ENCODE assay signal across 20 cellular contexts in the genomic region with DNA sequence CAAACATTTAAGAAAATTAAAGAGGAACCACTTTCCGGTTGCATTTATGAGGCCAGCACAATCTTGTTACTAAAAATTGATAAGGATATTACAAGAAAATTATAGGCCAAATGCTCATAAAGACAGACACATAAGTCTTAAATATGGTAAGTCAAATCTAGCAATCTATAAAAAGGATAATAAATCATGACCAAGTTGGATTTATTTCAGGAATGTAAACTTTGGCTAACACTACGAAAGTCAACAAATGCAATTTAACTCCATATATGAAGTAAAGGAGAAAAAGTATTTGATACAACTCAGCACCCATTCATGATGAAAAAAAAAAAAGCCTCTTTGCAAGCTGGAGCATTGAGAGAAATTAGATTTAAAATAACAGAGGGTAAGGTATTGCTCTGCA.
"Had no signal": no experiment of that assay in that cellular context is flagged by ENCODE, and none has a peak within 500 bp of the region (broad histone marks: within the 10 kb centered on the region; RNA-seq: fewer than 3 reads in every experiment).

No MANE protein-coding gene starts in this region.

- H3K4me3 ChIP-seq: coronary artery, dorsolateral prefrontal cortex, esophagus muscularis mucosa, gastroesophageal sphincter, heart left ventricle, hepatocyte, left lung, lower lobe of right lung, mucosa of descending colon had no signal

- H3K4me3 Mint-ChIP-seq: immature natural killer cell, mesothelial cell of epicardium, naive B cell had no signal

- DNase-seq: dermis blood vessel endothelial cell; dorsolateral prefrontal cortex; effector CD4-positive, alpha-beta T cell; effector memory CD4-positive, alpha-beta T cell; foreskin keratinocyte; heart left ventricle; hypothalamus; immature natural killer cell; left cardiac atrium; left lung; left ventricle myocardium superior; lower lobe of right lung; mesenchymal stem cell; mucosa of descending colon; naive B cell had no signal

- H3K27ac ChIP-seq: coronary artery, dorsolateral prefrontal cortex, esophagus muscularis mucosa, foreskin keratinocyte, gastroesophageal sphincter, heart left ventricle, hepatocyte, left lung, lower lobe of right lung had no signal

- H2AFZ ChIP-seq: hepatocyte had no signal

- ATAC-seq: foreskin keratinocyte, gastroesophageal sphincter, heart left ventricle, left cardiac atrium, left lung, left ventricle myocardium superior, lower lobe of right lung, mucosa of descending colon had no signal

- H3K9me3 Mint-ChIP-seq: immature natural killer cell, mesothelial cell of epicardium, naive B cell had no signal

- H3K36me3 Mint-ChIP-seq: immature natural killer cell, mesothelial cell of epicardium, naive B cell had no signal

- H3K36me3 ChIP-seq: esophagus muscularis mucosa, gastroesophageal sphincter, heart left ventricle, left lung, lower lobe of right lung had no signal

- H3K4me2 ChIP-seq: hepatocyte had no signal

- H3K79me2 ChIP-seq: hepatocyte had no signal

- H3K27me3 ChIP-seq: dorsolateral prefrontal cortex, esophagus muscularis mucosa, foreskin keratinocyte, gastroesophageal sphincter, heart left ventricle, hepatocyte, left lung had no signal

- H3K27ac Mint-ChIP-seq: immature natural killer cell, mesothelial cell of epicardium had no signal

- H3K27me3 Mint-ChIP-seq: naive B cell had no signal

- H3K9me3 ChIP-seq: esophagus muscularis mucosa, gastroesophageal sphincter, heart left ventricle, left lung, lower lobe of right lung, mucosa of descending colon had no signal
